In the genomic region with DNA sequence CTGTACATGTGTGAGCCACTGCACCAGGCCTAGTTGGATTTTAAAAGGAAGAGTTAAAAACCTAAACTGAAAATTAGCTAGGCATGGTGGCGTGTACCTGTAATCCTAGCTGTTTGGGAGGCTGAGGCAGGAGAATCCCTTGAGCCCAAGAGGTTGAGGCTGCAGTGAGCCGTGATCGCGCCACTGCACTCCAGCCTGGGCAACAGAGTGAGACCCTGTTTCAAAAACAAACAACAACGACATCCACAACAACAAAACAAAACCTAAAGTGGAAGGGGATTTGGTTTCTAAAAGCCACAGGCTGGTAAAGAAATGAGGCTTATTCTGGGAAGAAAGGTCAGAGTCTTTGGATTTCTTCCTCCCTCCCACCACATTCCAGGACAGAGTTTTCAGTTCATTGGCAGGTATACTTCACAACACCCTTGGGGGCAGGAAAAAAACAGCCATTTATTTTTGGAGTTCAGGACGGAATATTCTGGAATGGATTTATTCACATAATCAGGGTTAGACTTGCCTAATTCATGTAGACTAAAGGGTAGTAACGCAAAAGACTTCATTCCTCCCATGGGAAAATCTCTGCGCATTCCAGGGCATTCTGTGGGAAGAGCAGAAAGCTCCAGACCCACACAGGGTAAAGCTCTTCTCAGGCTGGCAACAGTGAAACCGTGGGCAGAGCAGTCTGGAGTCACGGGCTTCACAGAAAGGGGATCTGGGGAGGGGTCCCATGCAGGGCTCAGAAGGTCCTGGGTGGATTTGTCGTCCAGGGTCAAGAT, we compare ENCODE assay signal across 11 cellular contexts. TPM values are rescaled to one million over a fixed set of nuclear protein-coding genes. Genes with fewer than 3 reads are reported as not detected.
DNase-seq lines count a peak whose midpoint lies in the region; ATAC-seq and TF ChIP-seq lines count a peak whose summit lies in the region.
"Had no signal": no experiment of that assay in that cellular context is flagged by ENCODE, and none has a peak within 500 bp of the region (broad histone marks: within the 10 kb centered on the region; RNA-seq: fewer than 3 reads in every experiment).

No MANE protein-coding gene starts in this region.

- H3K27me3 Mint-ChIP-seq in activated naive CD4-positive, alpha-beta T cell treated with anti-CD3 and anti-CD28 coated beads, Interleukin-2, amount 10 ng/mL, durations not matched to agents 7 days and 5 days = peaks cover 26% of the 10 kb centered on the region
- no peaks in the 10 kb centered on the region for H3K27me3 Mint-ChIP-seq in activated naive CD4-positive, alpha-beta T cell treated with anti-CD3 and anti-CD28 coated beads for 36 hours (ENCODE audit: low read depth)
- no peaks in the 10 kb centered on the region for H3K27me3 Mint-ChIP-seq in mesothelial cell of epicardium (ENCODE audit: low read depth)
- H3K27me3 Mint-ChIP-seq in type B pancreatic cell = no peaks in the 10 kb centered on the region

- peak overlapping the region; percentile 17 for H3K4me3 ChIP-seq in choroid plexus epithelial cell (ENCODE audit: low read depth, low read length)

- H3K36me3 Mint-ChIP-seq in activated naive CD4-positive, alpha-beta T cell treated with anti-CD3 and anti-CD28 coated beads, Interleukin-2, amount 10 ng/mL, durations not matched to agents 7 days and 5 days = peaks cover 2% of the 10 kb centered on the region
- H3K36me3 Mint-ChIP-seq in activated naive CD4-positive, alpha-beta T cell treated with anti-CD3 and anti-CD28 coated beads for 36 hours (ENCODE audit: low read depth) = no peaks in the 10 kb centered on the region
- H3K36me3 Mint-ChIP-seq in mesothelial cell of epicardium (no peaks in the 10 kb centered on the region), type B pancreatic cell (no peaks in the 10 kb centered on the region)

- H3K9me3 Mint-ChIP-seq in activated naive CD4-positive, alpha-beta T cell treated with anti-CD3 and anti-CD28 coated beads, Interleukin-2, amount 10 ng/mL, durations not matched to agents 7 days and 5 days = no peaks in the 10 kb centered on the region
- H3K9me3 Mint-ChIP-seq in activated naive CD4-positive, alpha-beta T cell treated with anti-CD3 and anti-CD28 coated beads for 36 hours = no peaks in the 10 kb centered on the region
- H3K9me3 Mint-ChIP-seq in mesothelial cell of epicardium = no peaks in the 10 kb centered on the region
- H3K9me3 Mint-ChIP-seq in type B pancreatic cell = no peaks in the 10 kb centered on the region
- H3K9me3 Mint-ChIP-seq: dendritic cell treated with granulocyte-macrophage colony-stimulating factor and Interleukin-4, amounts not matched to agents 40 ng/mL and 50 ng/mL, for 4 days had no signal

- no peak for ATAC-seq in GM21360 (IDR thresholded peaks at IDR 0.05; ENCODE audit: unreplicated experiment)

- H3K4me3 Mint-ChIP-seq in activated naive CD4-positive, alpha-beta T cell treated with anti-CD3 and anti-CD28 coated beads, Interleukin-2, amount 10 ng/mL, durations not matched to agents 7 days and 5 days = peak overlapping the region; percentile 58
- no peak overlapping the region for H3K4me3 Mint-ChIP-seq in activated naive CD4-positive, alpha-beta T cell treated with anti-CD3 and anti-CD28 coated beads for 36 hours
- H3K4me3 Mint-ChIP-seq in mesothelial cell of epicardium = no peak overlapping the region
- no peak overlapping the region for H3K4me3 Mint-ChIP-seq in type B pancreatic cell
- H3K4me3 Mint-ChIP-seq: dendritic cell treated with granulocyte-macrophage colony-stimulating factor and Interleukin-4, amounts not matched to agents 40 ng/mL and 50 ng/mL, for 4 days had no signal

- CTCF ChIA-PET in activated naive CD4-positive, alpha-beta T cell treated with anti-CD3 and anti-CD28 coated beads, Interleukin-2, amount 10 ng/mL, durations not matched to agents 7 days and 5 days (lab: Charles Lee) = interaction anchor here (0.7 to 2.7 kb wide), 6 partner anchors 13 to 85 kb away, joined by 3 to 19 read pairs (median 4); no protein-coding TSS in a partner anchor
- CTCF ChIA-PET in activated naive CD4-positive, alpha-beta T cell treated with anti-CD3 and anti-CD28 coated beads for 36 hours (lab: Charles Lee) = interaction anchor here (0.7 to 1.2 kb wide), 6 partner anchors 10 to 713 kb away, joined by 3 to 5 read pairs (median 3); no protein-coding TSS in a partner anchor

- peak overlapping the region; percentile 94 for H3K27ac Mint-ChIP-seq in activated naive CD4-positive, alpha-beta T cell treated with anti-CD3 and anti-CD28 coated beads, Interleukin-2, amount 10 ng/mL, durations not matched to agents 7 days and 5 days
- no peak overlapping the region for H3K27ac Mint-ChIP-seq in activated naive CD4-positive, alpha-beta T cell treated with anti-CD3 and anti-CD28 coated beads for 36 hours
- H3K27ac Mint-ChIP-seq in mesothelial cell of epicardium (peak overlapping the region; percentile 96), type B pancreatic cell (peak overlapping the region; percentile 90)
- H3K27ac Mint-ChIP-seq: dendritic cell treated with granulocyte-macrophage colony-stimulating factor and Interleukin-4, amounts not matched to agents 40 ng/mL and 50 ng/mL, for 4 days had no signal

- DNase-seq in activated naive CD4-positive, alpha-beta T cell treated with anti-CD3 and anti-CD28 coated beads, Interleukin-2, amount 10 ng/mL, durations not matched to agents 7 days and 5 days = no peak
- DNase-seq in activated naive CD4-positive, alpha-beta T cell treated with anti-CD3 and anti-CD28 coated beads for 36 hours = no peak
- peak; percentile 38 for DNase-seq in choroid plexus epithelial cell (ENCODE audit: low read depth)
- no peak for DNase-seq in mesothelial cell of epicardium (ENCODE audit: low spot score in 2 of 2, unreplicated experiment in 2 of 2)
- DNase-seq in type B pancreatic cell (ENCODE audit: extremely low spot score, unreplicated experiment) = no peak
- DNase-seq in posterior cingulate gyrus = no peak
- DNase-seq in activated effector memory CD4-positive, alpha-beta T cell treated with Interleukin-2 at 50 U/mL for 16 hours = no peak
- DNase-seq: stimulated activated CD4-positive, alpha-beta T cell treated with anti-CD3 and anti-CD28 coated beads, Interleukin-12 subunit alpha, Interleukin-12 subunit beta, amount 100 ng/mL, for 4 hours had no signal

- no peak for TF ChIP-seq CTCF in choroid plexus epithelial cell (conservative IDR thresholded peaks at IDR 0.05; ENCODE audit: low read depth, low read length)
- no peak for TF ChIP-seq CTCF in mesothelial cell of epicardium (IDR thresholded peaks at IDR 0.05; ENCODE audit: unreplicated experiment)
- TF ChIP-seq CTCF in type B pancreatic cell (conservative IDR thresholded peaks at IDR 0.05) = no peak

- intact Hi-C loops in activated naive CD4-positive, alpha-beta T cell treated with anti-CD3 and anti-CD28 coated beads for 36 hours (cut with micrococcal nuclease) = no loop called here
- intact Hi-C loops in posterior cingulate gyrus (cut with DNase I) = no loop called here

- peaks cover 32% of the 10 kb centered on the region for H3K4me1 Mint-ChIP-seq in activated naive CD4-positive, alpha-beta T cell treated with anti-CD3 and anti-CD28 coated beads, Interleukin-2, amount 10 ng/mL, durations not matched to agents 7 days and 5 days
- peaks cover 7% of the 10 kb centered on the region for H3K4me1 Mint-ChIP-seq in activated naive CD4-positive, alpha-beta T cell treated with anti-CD3 and anti-CD28 coated beads for 36 hours (ENCODE audit: low read depth)
- H3K4me1 Mint-ChIP-seq in mesothelial cell of epicardium = peaks cover 15% of the 10 kb centered on the region
- peaks cover 12% of the 10 kb centered on the region for H3K4me1 Mint-ChIP-seq in type B pancreatic cell (ENCODE audit: unreplicated experiment)

RNA-seq across cellular contexts. Expression of a gene that starts 34.9 kb away (rescaled TPM):
- not detected for total RNA-seq in activated naive CD4-positive, alpha-beta T cell treated with anti-CD3 and anti-CD28 coated beads for 36 hours
- not detected in 3 replicates for total RNA-seq in mesothelial cell of epicardium
- total RNA-seq in type B pancreatic cell (ENCODE audit: low replicate concordance) = not detected in 2 replicates
- total RNA-seq: subcutaneous adipose tissue had no signal
